1 cellular context compared by ENCODE assay signal in the genomic region with DNA sequence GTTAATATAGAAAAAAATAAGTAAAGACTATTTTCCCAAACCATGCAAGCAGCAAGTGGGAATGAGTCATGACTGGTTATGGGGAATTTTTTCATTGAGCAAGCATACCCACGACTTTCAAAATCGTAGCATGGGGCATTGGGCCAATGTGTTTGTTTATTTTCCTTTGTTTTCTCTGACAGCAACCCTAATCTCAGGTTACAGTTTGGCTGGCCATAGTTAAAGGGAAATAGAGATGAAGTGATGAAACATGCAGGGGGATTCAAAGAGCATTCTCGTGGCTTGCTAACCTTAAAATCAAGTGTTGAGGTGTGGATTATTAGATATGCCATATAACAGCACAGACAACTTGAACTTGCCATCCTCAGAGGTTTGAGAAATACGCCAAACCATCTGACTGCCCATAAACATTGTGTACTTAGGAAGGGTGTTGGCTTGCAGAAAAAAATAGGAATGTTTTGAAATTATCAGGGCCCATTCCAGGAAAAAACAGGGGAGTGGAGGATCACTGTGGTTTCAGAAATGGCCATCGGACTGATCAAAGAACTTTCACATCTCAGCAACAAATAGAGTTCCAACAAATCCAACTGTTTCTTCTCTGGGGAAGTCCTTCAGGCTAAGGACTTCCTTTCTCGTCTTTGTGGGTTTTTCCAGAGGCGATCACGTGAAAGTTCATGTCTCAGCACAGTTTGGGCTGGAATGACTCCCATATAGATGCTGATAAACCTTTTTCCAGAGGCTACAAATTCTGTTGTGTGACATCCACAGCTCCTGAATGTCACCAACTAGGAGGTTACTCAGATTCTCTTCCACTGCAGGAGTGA.
TF ChIP-seq lines count a peak whose summit lies in the region.

No MANE protein-coding gene starts in this region.

TF ChIP-seq in HCT116, 20 proteins besides CTCF, POLR2A, EP300 and RAD21 (continued from another document):
- TF ChIP-seq, protein P1, sequence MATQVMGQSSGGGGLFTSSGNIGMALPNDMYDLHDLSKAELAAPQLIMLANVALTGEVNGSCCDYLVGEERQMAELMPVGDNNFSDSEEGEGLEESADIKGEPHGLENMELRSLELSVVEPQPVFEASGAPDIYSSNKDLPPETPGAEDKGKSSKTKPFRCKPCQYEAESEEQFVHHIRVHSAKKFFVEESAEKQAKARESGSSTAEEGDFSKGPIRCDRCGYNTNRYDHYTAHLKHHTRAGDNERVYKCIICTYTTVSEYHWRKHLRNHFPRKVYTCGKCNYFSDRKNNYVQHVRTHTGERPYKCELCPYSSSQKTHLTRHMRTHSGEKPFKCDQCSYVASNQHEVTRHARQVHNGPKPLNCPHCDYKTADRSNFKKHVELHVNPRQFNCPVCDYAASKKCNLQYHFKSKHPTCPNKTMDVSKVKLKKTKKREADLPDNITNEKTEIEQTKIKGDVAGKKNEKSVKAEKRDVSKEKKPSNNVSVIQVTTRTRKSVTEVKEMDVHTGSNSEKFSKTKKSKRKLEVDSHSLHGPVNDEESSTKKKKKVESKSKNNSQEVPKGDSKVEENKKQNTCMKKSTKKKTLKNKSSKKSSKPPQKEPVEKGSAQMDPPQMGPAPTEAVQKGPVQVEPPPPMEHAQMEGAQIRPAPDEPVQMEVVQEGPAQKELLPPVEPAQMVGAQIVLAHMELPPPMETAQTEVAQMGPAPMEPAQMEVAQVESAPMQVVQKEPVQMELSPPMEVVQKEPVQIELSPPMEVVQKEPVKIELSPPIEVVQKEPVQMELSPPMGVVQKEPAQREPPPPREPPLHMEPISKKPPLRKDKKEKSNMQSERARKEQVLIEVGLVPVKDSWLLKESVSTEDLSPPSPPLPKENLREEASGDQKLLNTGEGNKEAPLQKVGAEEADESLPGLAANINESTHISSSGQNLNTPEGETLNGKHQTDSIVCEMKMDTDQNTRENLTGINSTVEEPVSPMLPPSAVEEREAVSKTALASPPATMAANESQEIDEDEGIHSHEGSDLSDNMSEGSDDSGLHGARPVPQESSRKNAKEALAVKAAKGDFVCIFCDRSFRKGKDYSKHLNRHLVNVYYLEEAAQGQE (IDR thresholded peaks at IDR 0.05; ENCODE audit: low read depth): no peak
- peak; percentile 47; the same call in 1 of the 2 replicates for TF ChIP-seq FOSL1 (IDR thresholded peaks at IDR 0.05; ENCODE audit: low read depth)
